ENCODE assay signal across 23 cellular contexts in the genomic region with DNA sequence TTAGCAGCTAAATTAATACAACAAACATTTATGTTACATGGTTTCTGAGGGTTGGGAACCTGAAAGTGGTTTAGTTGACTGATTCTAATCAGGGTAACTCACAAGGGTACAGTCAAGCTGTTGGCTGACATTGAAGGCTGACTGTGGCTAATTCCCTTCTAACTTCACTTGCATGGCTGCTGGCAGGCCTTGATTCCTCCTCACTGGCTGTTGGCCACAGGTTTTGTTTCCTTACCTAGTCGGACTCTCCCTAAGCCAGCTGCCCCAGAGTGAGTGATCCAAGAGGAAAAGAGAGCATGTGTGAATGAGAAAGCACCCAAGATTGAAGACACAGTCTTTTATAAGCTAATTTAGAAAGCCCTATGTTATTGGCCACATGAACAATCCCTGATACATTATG.
"Had no signal": no experiment of that assay in that cellular context is flagged by ENCODE, and none has a peak within 500 bp of the region (broad histone marks: within the 10 kb centered on the region; RNA-seq: fewer than 3 reads in every experiment).

No MANE protein-coding gene starts in this region.

- H3K4me2 ChIP-seq: smooth muscle cell had no signal

- H3K9ac ChIP-seq: parathyroid adenoma had no signal

- H2AFZ ChIP-seq: parathyroid adenoma had no signal

- H3K36me3 ChIP-seq: esophagus squamous epithelium, lower lobe of right lung, right lobe of liver, suprapubic skin, transverse colon, upper lobe of right lung, uterus had no signal

- H3K4me3 ChIP-seq: esophagus squamous epithelium, lower lobe of right lung, right lobe of liver, smooth muscle cell, suprapubic skin, transverse colon, upper lobe of right lung, uterus had no signal

- DNase-seq: cortex of kidney; effector memory CD8-positive, alpha-beta T cell; erythroblast; esophagus squamous epithelium; foreskin melanocyte; hypothalamus; left ventricle myocardium superior; lower lobe of right lung; natural killer cell; right lobe of liver; stimulated activated CD4-positive, alpha-beta T cell treated with anti-CD3 and anti-CD28 coated beads, Interleukin-12 subunit alpha, Interleukin-12 subunit beta, amount 100 ng/mL, for 4 hours; stimulated activated CD4-positive, alpha-beta T cell treated with anti-CD3 and anti-CD28 coated beads, Interleukin-1b, Interleukin-23, amount 100 ng/mL, for 48 hours; stimulated activated CD4-positive, alpha-beta T cell treated with anti-CD3 and anti-CD28 coated beads, Interleukin-4, amount 100 ng/mL, for 1 hour; stimulated activated CD8-positive, alpha-beta memory T cell treated with anti-CD3 and anti-CD28 coated beads, Interleukin-4, amount 100 ng/mL, for 48 hours; stimulated activated naive CD4-positive, alpha-beta T cell; stimulated activated naive CD8-positive, alpha-beta T cell treated with anti-CD3 and anti-CD28 coated beads, Interleukin-15, amount 100 ng/mL, for 72 hours; transverse colon; upper lobe of right lung; uterus had no signal

- H3K4me1 Mint-ChIP-seq: natural killer cell; stimulated activated naive CD8-positive, alpha-beta T cell treated with anti-CD3 and anti-CD28 coated beads, Interleukin-15, amount 100 ng/mL, for 72 hours had no signal

- H3K4me1 ChIP-seq: esophagus squamous epithelium, lower lobe of right lung, parathyroid adenoma, right lobe of liver, suprapubic skin, transverse colon, upper lobe of right lung, uterus had no signal

- H3K9me3 ChIP-seq: esophagus squamous epithelium, lower lobe of right lung, suprapubic skin, transverse colon, upper lobe of right lung, uterus had no signal

- H3K27me3 Mint-ChIP-seq: effector memory CD8-positive, alpha-beta T cell; progenitor cell of endocrine pancreas; stimulated activated naive CD8-positive, alpha-beta T cell treated with anti-CD3 and anti-CD28 coated beads, Interleukin-15, amount 100 ng/mL, for 72 hours had no signal

- H3K4me3 Mint-ChIP-seq: effector memory CD8-positive, alpha-beta T cell; natural killer cell; stimulated activated naive CD8-positive, alpha-beta T cell treated with anti-CD3 and anti-CD28 coated beads, Interleukin-15, amount 100 ng/mL, for 72 hours had no signal

- H3K27ac ChIP-seq: esophagus squamous epithelium, lower lobe of right lung, parathyroid adenoma, right lobe of liver, suprapubic skin, transverse colon, upper lobe of right lung, uterus had no signal

- H3K27ac Mint-ChIP-seq: effector memory CD8-positive, alpha-beta T cell; natural killer cell; progenitor cell of endocrine pancreas; stimulated activated naive CD8-positive, alpha-beta T cell treated with anti-CD3 and anti-CD28 coated beads, Interleukin-15, amount 100 ng/mL, for 72 hours had no signal

- ATAC-seq: effector memory CD8-positive, alpha-beta T cell; left ventricle myocardium superior; lower lobe of right lung; natural killer cell; right lobe of liver; stimulated activated naive CD8-positive, alpha-beta T cell treated with anti-CD3 and anti-CD28 coated beads, Interleukin-15, amount 100 ng/mL, for 72 hours; upper lobe of right lung had no signal

- H3K27me3 ChIP-seq: esophagus squamous epithelium, right lobe of liver, suprapubic skin, transverse colon, upper lobe of right lung, uterus had no signal

- H3K9me3 Mint-ChIP-seq: stimulated activated naive CD8-positive, alpha-beta T cell treated with anti-CD3 and anti-CD28 coated beads, Interleukin-15, amount 100 ng/mL, for 72 hours had no signal

- H3K79me2 ChIP-seq: parathyroid adenoma had no signal
